ENCODE assay signal across 20 cellular contexts in genomic region chr22:27594020-27594419, GRCh38.
DNase-seq lines count a peak whose midpoint lies in the region; ATAC-seq, FAIRE-seq and TF ChIP-seq lines count a peak whose summit lies in the region.
"Had no signal": no experiment of that assay in that cellular context is flagged by ENCODE, and none has a peak within 500 bp of the region (broad histone marks: within the 10 kb centered on the region; RNA-seq: fewer than 3 reads in every experiment).

No MANE protein-coding gene starts in this region.

- no peak overlapping the region for H3K23ac ChIP-seq in trophoblast cell (ENCODE audit: low read length)

- no peak overlapping the region for H2BK12ac ChIP-seq in trophoblast cell (ENCODE audit: low read length)

- H3K9me3 Mint-ChIP-seq in GM23338: no peaks in the 10 kb centered on the region

- CTCF ChIA-PET in K562 (lab: Yijun Ruan, JAX; ENCODE audit: low intra/inter-chr PET ratio) (no interaction called here), mammary epithelial cell (lab: Charles Lee; ENCODE audit: low non-redundant PET) (no interaction called here)

- peak overlapping the region; percentile 93 for H3K4me2 ChIP-seq in BLaER1
- H3K4me2 ChIP-seq in K562 (ENCODE audit: insufficient read depth, low read length): no peak overlapping the region
- H3K4me2 ChIP-seq in trophoblast cell (ENCODE audit: low read length): no peak overlapping the region
- H3K4me2 ChIP-seq in GM23338: no peak overlapping the region
- no peak overlapping the region for H3K4me2 ChIP-seq in mammary epithelial cell (ENCODE audit: insufficient read depth, low read depth, low read length)

- no peak overlapping the region for H3K9ac ChIP-seq in BLaER1
- H3K9ac ChIP-seq in K562 (ENCODE audit: insufficient read depth in 1 of 2, low read depth in 2 of 2, low read length in 2 of 2): no peak overlapping the region
- H3K9ac ChIP-seq in trophoblast cell (ENCODE audit: low read length): no peak overlapping the region
- no peak overlapping the region for H3K9ac ChIP-seq in mammary epithelial cell (ENCODE audit: insufficient read depth, low read length)

- in situ Hi-C loops in K562 (cut with MboI): no loop called here
- in situ Hi-C loops in mammary epithelial cell (cut with MboI; ENCODE audit: low sequenced_read_pairs in 2 of 2): no loop called here

- no peak overlapping the region for H3K14ac ChIP-seq in trophoblast cell (ENCODE audit: low read length)

- H2BK120ac ChIP-seq in trophoblast cell (ENCODE audit: insufficient read depth, low read length, poor library complexity): no peak overlapping the region

- H4K8ac ChIP-seq in trophoblast cell (ENCODE audit: low read depth, low read length): no peak overlapping the region

- H3K27ac ChIP-seq in BLaER1: peak overlapping the region; percentile 8; the same call in 1 of the 2 replicates
- H3K27ac ChIP-seq in K562 (ENCODE audit: extremely low read depth, low read depth, low read length): no peak overlapping the region
- no peak overlapping the region for H3K27ac ChIP-seq in trophoblast cell (ENCODE audit: low read depth, low read length)
- no peak overlapping the region for H3K27ac ChIP-seq in GM23338 (ENCODE audit: low read depth)
- no peak overlapping the region for H3K27ac ChIP-seq in mammary epithelial cell (ENCODE audit: insufficient read depth, low read depth, low read length)

- H3K27me3 ChIP-seq in BLaER1: no peaks in the 10 kb centered on the region
- H3K27me3 ChIP-seq in K562 (ENCODE audit: control insufficient read depth in 2 of 2, insufficient read depth in 2 of 2, low read length in 2 of 2): peaks cover 0 to 17% of the 10 kb centered on the region in 2 experiments; a peak in 2 of 5 replicates
- no peaks in the 10 kb centered on the region for H3K27me3 ChIP-seq in trophoblast cell (ENCODE audit: insufficient read depth, low read length)
- H3K27me3 ChIP-seq in GM23338 (ENCODE audit: insufficient read depth): no peaks in the 10 kb centered on the region
- no peaks in the 10 kb centered on the region for H3K27me3 ChIP-seq in mammary epithelial cell (ENCODE audit: insufficient read depth, low read length)

- no peak for FAIRE-seq in K562 (lab: Jason Lieb, UNC)
- FAIRE-seq: GM12892, GM19239 had no signal

- dilution Hi-C loops in mammary epithelial cell (cut with HindIII; ENCODE audit: low sequenced_read_pairs): no loop called here

- no peak overlapping the region for H4K12ac ChIP-seq in trophoblast cell (ENCODE audit: low read depth, low read length)

- H3K79me2 ChIP-seq in K562 (ENCODE audit: control insufficient read depth, insufficient read depth, low read length) (no peaks in the 10 kb centered on the region), trophoblast cell (ENCODE audit: control insufficient read depth, insufficient read depth, low read length, poor library complexity) (no peaks in the 10 kb centered on the region), GM23338 (replicated peaks; ENCODE audit: insufficient read depth) (no peaks in the 10 kb centered on the region), mammary epithelial cell (ENCODE audit: insufficient read depth, low read length) (no peaks in the 10 kb centered on the region)

- WGBS in K562 (ENCODE audit: insufficient coverage, low coverage, missing lambda C conversion rate): 0% methylated on average over 2 of the region's 2 CpGs
- no CpG with 5 or more reads among the region's 2 CpGs for WGBS in trophoblast cell (ENCODE audit: extremely low coverage, insufficient coverage, insufficient read length)
- WGBS in mammary epithelial cell (ENCODE audit: low coverage, missing lambda C conversion rate): 89% methylated on average over 2 of the region's 2 CpGs

- H3K9me3 ChIP-seq in BLaER1: no peaks in the 10 kb centered on the region
- no peaks in the 10 kb centered on the region for H3K9me3 ChIP-seq in K562 (replicated peaks; ENCODE audit: control insufficient read depth, insufficient read depth, low read depth, low read length)
- no peaks in the 10 kb centered on the region for H3K9me3 ChIP-seq in trophoblast cell (ENCODE audit: insufficient read depth, low read depth, low read length)
- no peaks in the 10 kb centered on the region for H3K9me3 ChIP-seq in mammary epithelial cell (replicated peaks; ENCODE audit: insufficient read depth, low read length)

- no peak overlapping the region for H3K4me3 Mint-ChIP-seq in GM23338
- H3K4me3 Mint-ChIP-seq: B cell; CD4-positive, alpha-beta memory T cell had no signal

- H3K4me3 ChIP-seq in BLaER1: no peak overlapping the region
- H3K4me3 ChIP-seq in K562: no peak overlapping the region
- no peak overlapping the region for H3K4me3 ChIP-seq in trophoblast cell (ENCODE audit: low read depth, low read length)
- H3K4me3 ChIP-seq in GM23338: no peak overlapping the region
- no peak overlapping the region for H3K4me3 ChIP-seq in mammary epithelial cell (replicated peaks in 1 of 3; ENCODE audit: insufficient read depth in 1 of 3, low read depth in 2 of 3, low read length in 3 of 3)

- no peak overlapping the region for H4K91ac ChIP-seq in trophoblast cell (ENCODE audit: low read depth, low read length)

- TF ChIP-seq POLR2A in K562 (conservative IDR thresholded peaks at IDR 0.05): no peak

- H4K20me1 ChIP-seq in BLaER1: no peaks in the 10 kb centered on the region
- peaks cover 6% of the 10 kb centered on the region; the same call in 1 of the 2 replicates for H4K20me1 ChIP-seq in K562 (replicated peaks; ENCODE audit: control insufficient read depth, insufficient read depth, low read length)
- no peaks in the 10 kb centered on the region for H4K20me1 ChIP-seq in GM23338 (replicated peaks; ENCODE audit: insufficient read depth)
- H4K20me1 ChIP-seq in mammary epithelial cell (ENCODE audit: insufficient read depth, low read length): no peaks in the 10 kb centered on the region

- H3F3A ChIP-seq in GM23338 (replicated peaks; ENCODE audit: low read depth): no peaks in the 10 kb centered on the region

- TF ChIP-seq EP300 in K562 (IDR thresholded peaks at IDR 0.05; ENCODE audit: low read length): no peak

- no peak overlapping the region for H3K27ac Mint-ChIP-seq in GM23338
- H3K27ac Mint-ChIP-seq: B cell; CD4-positive, alpha-beta memory T cell had no signal

- peaks cover 59% of the 10 kb centered on the region for H3K4me1 ChIP-seq in BLaER1
- H3K4me1 ChIP-seq in K562 (replicated peaks in 1 of 2; ENCODE audit: control insufficient read depth in 2 of 2, insufficient read depth in 2 of 2, low read length in 2 of 2): peaks cover 0 to 5% of the 10 kb centered on the region in 2 experiments; a peak in 3 of 5 replicates
- H3K4me1 ChIP-seq in trophoblast cell (ENCODE audit: control insufficient read depth in 1 of 2, insufficient read depth in 2 of 2, low read length in 2 of 2): peaks cover 3 to 10% of the 10 kb centered on the region in 2 experiments
- H3K4me1 ChIP-seq in GM23338 (ENCODE audit: insufficient read depth): no peaks in the 10 kb centered on the region
- no peaks in the 10 kb centered on the region for H3K4me1 ChIP-seq in mammary epithelial cell (ENCODE audit: insufficient read depth, low read length)

- H3K9me1 ChIP-seq in K562 (ENCODE audit: control insufficient read depth, insufficient read depth, low read length): no peaks in the 10 kb centered on the region

- no peaks in the 10 kb centered on the region for H3K79me1 ChIP-seq in trophoblast cell (ENCODE audit: low read length)

- H3K9me2 ChIP-seq in GM23338 (ENCODE audit: insufficient read depth): no peaks in the 10 kb centered on the region; the same call in 1 of the 2 replicates

- DNase-seq in GDM1 (lab: John Stamatoyannopoulos, UW) (peak; percentile 29), K562 (ENCODE audit: extremely low read depth in 1 of 4, low spot score in 3 of 4) (no peak), trophoblast cell (no peak), superior temporal gyrus (ENCODE audit: extremely low spot score) (no peak), GM23338 (ENCODE audit: low spot score) (no peak), mammary epithelial cell (no peak)
- DNase-seq in activated naive CD4-positive, alpha-beta T cell treated with Interleukin-2 at 50 U/mL for 16 hours: no peak
- DNase-seq: C1 segment of cervical spinal cord; Calu3; CD4-positive, alpha-beta memory T cell; COR-L47; DMS53; DMS79 treated with DMSO at 0.1 percent for 48 hours; GOT3; H7; HCEC 1CT had no signal

- BruUV-seq in K562 (replicated peaks; lab: Mats Ljungman, UMichigan) (no TSS peak), mammary epithelial cell (replicated peaks; lab: Mats Ljungman, UMichigan) (no TSS peak)

- ATAC-seq in K562 (no peak), GM23338 (no peak)

- peaks cover 2% of the 10 kb centered on the region for H3K27me3 Mint-ChIP-seq in GM23338 (ENCODE audit: insufficient read depth, low read depth, poor library complexity)
- H3K27me3 Mint-ChIP-seq: B cell; CD4-positive, alpha-beta memory T cell had no signal

- H2AFZ ChIP-seq in K562 (ENCODE audit: low read depth, low read length) (no peak overlapping the region), trophoblast cell (ENCODE audit: insufficient read depth, low read length, poor library complexity) (no peak overlapping the region), GM23338 (no peak overlapping the region), mammary epithelial cell (ENCODE audit: low read depth, low read length) (no peak overlapping the region)

- no peak for TF ChIP-seq CTCF in K562 (IDR thresholded peaks at IDR 0.05 in 2 of 3, conservative IDR thresholded peaks at IDR 0.05 in 1 of 3; ENCODE audit: insufficient read depth in 2 of 3, low read depth in 1 of 3, low read length in 3 of 3)
- no peak for TF ChIP-seq CTCF in GM23338 (conservative IDR thresholded peaks at IDR 0.05; ENCODE audit: low read depth in 2 of 2)
- no peak for TF ChIP-seq CTCF in mammary epithelial cell (conservative IDR thresholded peaks at IDR 0.05 in 1 of 2, IDR thresholded peaks at IDR 0.05 in 1 of 2; ENCODE audit: extremely low read depth in 1 of 2, insufficient read depth in 1 of 2, low read depth in 1 of 2, low read length in 2 of 2)

- no peak overlapping the region for H2BK5ac ChIP-seq in trophoblast cell (ENCODE audit: low read depth, low read length, poor library complexity)

- H3K36me3 ChIP-seq in BLaER1: no peaks in the 10 kb centered on the region
- H3K36me3 ChIP-seq in K562 (ENCODE audit: control insufficient read depth, insufficient read depth, low read length): no peaks in the 10 kb centered on the region
- H3K36me3 ChIP-seq in trophoblast cell (ENCODE audit: control insufficient read depth in 1 of 2, insufficient read depth in 2 of 2, low read length in 2 of 2): no peaks in the 10 kb centered on the region
- H3K36me3 ChIP-seq in GM23338 (ENCODE audit: insufficient read depth): no peaks in the 10 kb centered on the region
- H3K36me3 ChIP-seq in mammary epithelial cell (ENCODE audit: insufficient read depth, low read length): no peaks in the 10 kb centered on the region

- no peak overlapping the region for H3K18ac ChIP-seq in trophoblast cell (ENCODE audit: low read length)

- H3K4ac ChIP-seq in trophoblast cell (ENCODE audit: low read depth, low read length): no peak overlapping the region

- H2AK5ac ChIP-seq in trophoblast cell (ENCODE audit: low read length): peak overlapping the region; percentile 9

- no peak for TF ChIP-seq RAD21 in K562 (CRISPR knock-in tag; conservative IDR thresholded peaks at IDR 0.05 in 1 of 2, IDR thresholded peaks at IDR 0.05 in 1 of 2)

- POLR2A ChIA-PET in K562 (lab: Yijun Ruan, JAX): no interaction called here

- no peaks in the 10 kb centered on the region for H3K36me3 Mint-ChIP-seq in GM23338 (ENCODE audit: low read depth)
- H3K36me3 Mint-ChIP-seq: CD4-positive, alpha-beta memory T cell had no signal

- intact Hi-C loops in K562 (cut with micrococcal nuclease): no loop called here
- intact Hi-C loops in mammary epithelial cell (cut with micrococcal nuclease): no loop called here

- no peaks in the 10 kb centered on the region for H3K4me1 Mint-ChIP-seq in GM23338
- H3K4me1 Mint-ChIP-seq: B cell; CD4-positive, alpha-beta memory T cell had no signal
